9 cellular contexts compared by ENCODE assay signal in the genomic region with DNA sequence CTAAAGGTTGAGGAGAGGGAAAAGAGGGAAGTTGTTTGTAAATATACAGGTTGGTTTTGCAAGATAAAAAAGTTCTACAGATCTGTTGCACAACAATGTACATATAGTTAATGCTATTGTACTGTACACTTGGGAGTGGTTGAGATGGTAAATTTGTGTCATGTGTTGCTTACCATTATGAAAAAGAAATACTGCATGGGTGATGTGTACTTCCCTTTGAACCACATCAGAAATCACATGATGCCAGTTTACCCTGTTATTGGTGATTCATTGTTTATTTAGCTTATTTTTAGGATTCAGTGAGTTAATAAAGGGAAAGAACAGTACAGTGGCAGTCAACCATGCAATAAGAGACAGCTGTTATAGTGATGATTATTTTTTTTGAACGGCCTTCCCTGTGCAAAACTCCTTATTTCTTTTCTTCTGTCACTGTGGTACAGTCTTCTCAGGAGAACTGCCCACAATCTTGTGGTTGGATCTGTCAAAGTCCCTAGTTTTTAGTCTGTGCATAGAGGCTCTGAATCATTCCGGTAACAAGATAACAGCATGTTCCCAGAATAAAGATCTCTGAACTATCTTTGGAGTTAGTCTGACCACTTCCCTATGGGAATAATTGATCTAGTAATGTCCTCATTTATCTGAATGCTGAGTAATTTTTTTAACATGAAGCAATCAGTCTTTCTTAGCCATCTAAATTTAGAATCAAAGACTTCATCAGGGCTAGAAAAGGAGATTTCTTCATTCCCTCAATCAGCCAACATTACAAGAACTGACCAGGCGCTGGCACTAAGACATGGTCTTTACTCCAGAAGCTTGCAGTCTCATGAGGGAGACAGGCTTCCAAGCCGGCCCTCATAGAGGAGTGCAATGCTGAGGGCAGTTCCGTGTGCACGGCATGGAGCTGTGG.
DNase-seq lines count a peak whose midpoint lies in the region; TF ChIP-seq lines count a peak whose summit lies in the region.
"Had no signal": no experiment of that assay in that cellular context is flagged by ENCODE, and none has a peak within 500 bp of the region (broad histone marks: within the 10 kb centered on the region; RNA-seq: fewer than 3 reads in every experiment).

No MANE protein-coding gene starts in this region.

- intact Hi-C loops in vagina (cut with DNase I), result loop anchor here (1.0 kb wide), 1 partner anchor 14 kb away; no protein-coding TSS in a partner anchor

- peaks cover 7% of the 10 kb centered on the region for H3K4me1 Mint-ChIP-seq in nephron progenitor cell

- TF ChIP-seq CTCF in vagina (IDR thresholded peaks at IDR 0.05) (no peak), nephron progenitor cell (IDR thresholded peaks at IDR 0.05) (no peak)

- no peaks in the 10 kb centered on the region for H3K36me3 Mint-ChIP-seq in nephron progenitor cell (ENCODE audit: low read depth)

- peaks cover 33% of the 10 kb centered on the region for H3K9me3 Mint-ChIP-seq in nephron progenitor cell

- H3K4me3 ChIP-seq in vagina, result no peak overlapping the region

- H3K27ac Mint-ChIP-seq in nephron progenitor cell, result no peak overlapping the region

- DNase-seq in NCI-H510A treated with DMSO at 0.1 percent for 48 hours (lab: John Stamatoyannopoulos, UW) (peak; percentile 74), NCI-H510A (lab: John Stamatoyannopoulos, UW) (no peak), amniotic epithelial cell (ENCODE audit: low read depth) (peak; percentile 96), inferior parietal cortex (ENCODE audit: extremely low spot score) (peak; percentile 30), vagina (ENCODE audit: extremely low spot score in 2 of 2) (no peak), HK-2 (ENCODE audit: unreplicated experiment) (no peak), nephron progenitor cell (no peak), NCI-H1092 (lab: John Stamatoyannopoulos, UW) (no peak)
- DNase-seq: H7 had no signal

- TF ChIP-seq POLR2A in vagina (IDR thresholded peaks at IDR 0.05), result no peak

- H3K9me3 ChIP-seq in vagina, result no peaks in the 10 kb centered on the region

- H3K4me3 Mint-ChIP-seq in nephron progenitor cell, result no peak overlapping the region

- no peaks in the 10 kb centered on the region for H3K27me3 ChIP-seq in vagina

- no peaks in the 10 kb centered on the region for H3K36me3 ChIP-seq in vagina

- peaks cover 23% of the 10 kb centered on the region for H3K4me1 ChIP-seq in vagina

- H3K27me3 Mint-ChIP-seq in nephron progenitor cell (ENCODE audit: low read depth, poor library complexity), result peaks cover 7% of the 10 kb centered on the region

- H3K27ac ChIP-seq in vagina, result peak overlapping the region; percentile 58

Comparison
In these comparisons a context has a peak if more than half of its experiments do, and no peak if none do; other contexts are left out.
1. DNase-seq: peak in NCI-H510A treated with DMSO at 0.1 percent for 48 hours (single experiment), amniotic epithelial cell (single experiment) and inferior parietal cortex (single experiment); none in NCI-H510A (single experiment), vagina (0 of 2), HK-2 (single experiment), nephron progenitor cell (single experiment) and NCI-H1092 (single experiment).